Comparison of ENCODE assay signal across 8 cellular contexts in the genomic region with DNA sequence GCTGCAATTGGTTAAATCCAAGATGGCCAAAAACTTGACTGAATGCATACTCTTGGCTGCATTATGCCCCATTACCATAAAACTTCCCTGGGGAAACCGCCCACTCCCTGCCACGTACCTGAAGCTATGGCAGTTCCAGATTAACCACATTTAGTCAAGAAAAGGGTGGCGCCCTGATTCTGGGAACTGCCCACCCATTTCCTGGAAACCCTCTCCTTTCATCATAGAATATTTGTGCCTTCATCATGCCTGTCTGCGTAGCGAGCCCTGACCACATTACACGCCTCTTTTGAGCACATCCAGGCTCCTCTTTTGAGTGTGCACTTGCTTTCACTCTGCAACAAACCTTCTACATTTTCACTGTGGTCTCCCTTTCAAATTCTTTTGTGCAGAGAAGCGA. TPM values are rescaled to one million over a fixed set of nuclear protein-coding genes. Genes with fewer than 3 reads are reported as not detected.
DNase-seq lines count a peak whose midpoint lies in the region; ATAC-seq, FAIRE-seq and TF ChIP-seq lines count a peak whose summit lies in the region.

No MANE protein-coding gene starts in this region.

- peak overlapping the region in 2 of 3 experiments; percentile 39 to 50 for H3K4me3 ChIP-seq in keratinocyte (ENCODE audit: control insufficient read depth in 2 of 3, extremely low read depth in 1 of 3, insufficient read depth in 2 of 3, low read depth in 1 of 3, low read length in 3 of 3)
- H3K4me3 ChIP-seq in tibial nerve = no peak overlapping the region

- peak; percentile 89 to 92 for DNase-seq in activated CD8-positive, alpha-beta memory T cell treated with anti-CD3 and anti-CD28 coated beads for 4 hours (ENCODE audit: low read depth in 2 of 2)
- DNase-seq in keratinocyte (ENCODE audit: low read depth, low spot score) (peak; percentile 55), tibial nerve (ENCODE audit: low spot score in 2 of 2) (no peak), Kasumi-1 (lab: John Stamatoyannopoulos, UW) (no peak), NCI-H524 treated with DMSO at 0.1 percent for 48 hours (lab: John Stamatoyannopoulos, UW) (no peak)
- peak; percentile 89 for DNase-seq in stimulated activated naive CD4-positive, alpha-beta T cell treated with Interleukin-2 at 50 U/mL for 16 hours (lab: John Stamatoyannopoulos, UW)

- H3K79me2 ChIP-seq in keratinocyte (ENCODE audit: control insufficient read depth, insufficient read depth, low read length) = peaks cover 84% of the 10 kb centered on the region

- TF ChIP-seq EP300 in tibial nerve (IDR thresholded peaks at IDR 0.05) = no peak

- ATAC-seq in GM19438 (IDR thresholded peaks at IDR 0.05; ENCODE audit: low read depth, unreplicated experiment) (peak; percentile 80), HG03442 (IDR thresholded peaks at IDR 0.05; ENCODE audit: unreplicated experiment) (peak; percentile 88)

- WGBS in tibial nerve, 2 donors = 82 to 89% methylated on average over 7 of the region's 7 CpGs

- H3K27me3 ChIP-seq in keratinocyte (ENCODE audit: control insufficient read depth, extremely low read depth, insufficient read depth, low read length) (no peaks in the 10 kb centered on the region), tibial nerve (no peaks in the 10 kb centered on the region)

- peak overlapping the region; percentile 86 for H3K4me2 ChIP-seq in keratinocyte (ENCODE audit: control insufficient read depth, extremely low read depth, insufficient read depth, low read depth, low read length)

- dilution Hi-C loops in keratinocyte (cut with MboI; ENCODE audit: extremely low pct_ligation_motif_present, low sequenced_read_pairs) = no loop called here

- peaks cover 31% of the 10 kb centered on the region for H3K4me1 ChIP-seq in keratinocyte (ENCODE audit: control insufficient read depth, extremely low read depth, insufficient read depth, low read length)
- H3K4me1 ChIP-seq in tibial nerve = peaks cover 0 to 35% (median 8%) of the 10 kb centered on the region in 4 donors

- H2AFZ ChIP-seq in keratinocyte (ENCODE audit: control insufficient read depth, low read length) = no peak overlapping the region

- H4K20me1 ChIP-seq in keratinocyte (ENCODE audit: control insufficient read depth, extremely low read depth, insufficient read depth, low read length) = no peaks in the 10 kb centered on the region

- no peaks in the 10 kb centered on the region for H3K9me1 ChIP-seq in keratinocyte (ENCODE audit: control insufficient read depth, extremely low read depth, insufficient read depth, low read length)

- H3K9ac ChIP-seq in keratinocyte (ENCODE audit: control insufficient read depth, extremely low read depth, insufficient read depth, low read length) = peak overlapping the region; percentile 28

- TF ChIP-seq CTCF in keratinocyte (optimal IDR thresholded peaks at IDR 0.05 in 1 of 3, IDR thresholded peaks at IDR 0.05 in 1 of 3, conservative IDR thresholded peaks at IDR 0.05 in 1 of 3; ENCODE audit: extremely low read depth in 1 of 3, insufficient read depth in 2 of 3, low read length in 3 of 3) (no peak), tibial nerve (IDR thresholded peaks at IDR 0.05) (no peak)

- H3K27ac ChIP-seq in keratinocyte (ENCODE audit: control insufficient read depth, insufficient read depth, low read length) (peak overlapping the region; percentile 59), tibial nerve (no peak overlapping the region)

- peaks cover 0 to 1% of the 10 kb centered on the region in 2 experiments for H3K36me3 ChIP-seq in keratinocyte (ENCODE audit: control insufficient read depth in 2 of 2, extremely low read depth in 1 of 2, insufficient read depth in 2 of 2, low read length in 2 of 2)
- no peaks in the 10 kb centered on the region for H3K36me3 ChIP-seq in tibial nerve

- TF ChIP-seq POLR2A in tibial nerve (IDR thresholded peaks at IDR 0.05) = no peak

- H3K9me3 ChIP-seq in keratinocyte (ENCODE audit: control insufficient read depth, low read depth, low read length) (no peaks in the 10 kb centered on the region), tibial nerve (no peaks in the 10 kb centered on the region)

- peak; percentile 66 for FAIRE-seq in keratinocyte (lab: Jason Lieb, UNC)

RNA-seq across cellular contexts. Expression of gene LINS1, which starts 5.2 kb away (rescaled TPM):
- polyA plus RNA-seq in keratinocyte = 12.9 to 19.4 TPM (median 14.9 TPM) in 3 replicates
- 5.0 TPM for polyA plus RNA-seq in keratinocyte (2011; ENCODE audit: low read depth)
- polyA plus RNA-seq in keratinocyte (2011; cell fraction: cytosol; rRNA removed) = 4.0 and 9.8 TPM in 2 replicates
- 28.9 and 35.5 TPM in 2 replicates for polyA plus RNA-seq in keratinocyte (2011; cell fraction: nucleus; rRNA removed)
- polyA plus RNA-seq in keratinocyte (2012; ENCODE audit: low replicate concordance) = 7.1 and 9.8 TPM in 2 replicates
- polyA minus RNA-seq in keratinocyte = 14.9 to 27.8 TPM (median 20.0 TPM) in 3 replicates
- polyA minus RNA-seq in keratinocyte (2011; cell fraction: cytosol; rRNA and poly(A)+ RNA removed) = 8.4 TPM
- polyA minus RNA-seq in keratinocyte (2011; cell fraction: nucleus; rRNA and poly(A)+ RNA removed) = 10.0 and 28.2 TPM in 2 replicates
- total RNA-seq in tibial nerve = 10 to 100 TPM; 10.7 to 76.6 (median 35.7) TPM

RNA-seq across cellular contexts. Expression of gene ASB7, which starts 5.6 kb away (rescaled TPM):
- 9.5 to 10.8 TPM (median 10.4 TPM) in 3 replicates for polyA plus RNA-seq in keratinocyte
- 4.0 TPM for polyA plus RNA-seq in keratinocyte (2011; ENCODE audit: low read depth)
- 7.4 and 9.4 TPM in 2 replicates for polyA plus RNA-seq in keratinocyte (2011; cell fraction: cytosol; rRNA removed)
- polyA plus RNA-seq in keratinocyte (2011; cell fraction: nucleus; rRNA removed) = 11.7 and 12.0 TPM in 2 replicates
- polyA plus RNA-seq in keratinocyte (2012; ENCODE audit: low replicate concordance) = 4.5 and 8.3 TPM in 2 replicates
- 7.8 to 15.8 TPM (median 14.4 TPM) in 3 replicates for polyA minus RNA-seq in keratinocyte
- 8.1 TPM for polyA minus RNA-seq in keratinocyte (2011; cell fraction: cytosol; rRNA and poly(A)+ RNA removed)
- polyA minus RNA-seq in keratinocyte (2011; cell fraction: nucleus; rRNA and poly(A)+ RNA removed) = 9.3 and 16.2 TPM in 2 replicates
- total RNA-seq in tibial nerve = 10 to 100 TPM; 11.4 to 12.7 (median 12.1) TPM

Comparison
In these comparisons a context has a peak if more than half of its experiments do, and no peak if none do; other contexts are left out.
1. DNase-seq: peak in activated CD8-positive, alpha-beta memory T cell treated with anti-CD3 and anti-CD28 coated beads for 4 hours (2 of 2), keratinocyte (single experiment) and stimulated activated naive CD4-positive, alpha-beta T cell treated with Interleukin-2 at 50 U/mL for 16 hours (single experiment); none in tibial nerve (0 of 2), Kasumi-1 (0 of 2) and NCI-H524 treated with DMSO at 0.1 percent for 48 hours (single experiment).
2. H3K4me3 ChIP-seq: peak in keratinocyte (2 of 3); none in tibial nerve (0 of 4).